1 cellular context compared by ENCODE assay signal in genomic region chr9:14223081-14223480, GRCh38.
TF ChIP-seq lines count a peak whose summit lies in the region.

No MANE protein-coding gene starts in this region.

TF ChIP-seq in WTC11, 78 proteins besides CTCF, POLR2A, EP300 and RAD21 (continued from another document):
- TF ChIP-seq E2F1 (CRISPR knock-in tag; IDR thresholded peaks at IDR 0.05), result no peak
- no peak for TF ChIP-seq NR2C2 (CRISPR knock-in tag; IDR thresholded peaks at IDR 0.05)
